ENCODE assay signal across 8 cellular contexts in genomic region chr19:511101-511841, GRCh38.
DNase-seq lines count a peak whose midpoint lies in the region; ATAC-seq lines count a peak whose summit lies in the region.

No MANE protein-coding gene starts in this region.

- ATAC-seq in GM21367 (IDR thresholded peaks at IDR 0.05; ENCODE audit: unreplicated experiment) (no peak), GM18517 (IDR thresholded peaks at IDR 0.05; ENCODE audit: unreplicated experiment) (no peak)

- DNase-seq in Ammon's horn (ENCODE audit: low spot score): peak; percentile 53
- DNase-seq in MV-4-11 (lab: John Stamatoyannopoulos, UW): peak; percentile 66
- peak; percentile 57 to 97 (median 90) for DNase-seq in T-helper 2 cell
- peak in 31 of 58 donors; percentile 34 to 84 (median 62) for DNase-seq in anterior cingulate cortex (lab: John Stamatoyannopoulos, UW)
- DNase-seq in left kidney (ENCODE audit: low read depth, low spot score): peak; percentile 76
- DNase-seq in stimulated activated CD8-positive, alpha-beta memory T cell treated with anti-CD3 and anti-CD28 coated beads, Interleukin-15, amount 100 ng/mL, for 24 hours (ENCODE audit: low read depth): peak; percentile 42
